ENCODE assay signal across 11 cellular contexts in genomic region chr19:12833418-12833746, GRCh38. TPM values are rescaled to one million over a fixed set of nuclear protein-coding genes. Genes with fewer than 3 reads are reported as not detected.
A peak's percentile ranks its signal among the peaks of the same experiment; 100 is the strongest.
DNase-seq lines count a peak whose midpoint lies in the region; ATAC-seq and TF ChIP-seq lines count a peak whose summit lies in the region.
"Had no signal": no experiment of that assay in that cellular context is flagged by ENCODE, and none has a peak within 500 bp of the region (broad histone marks: within the 10 kb centered on the region; RNA-seq: fewer than 3 reads in every experiment).

No MANE protein-coding gene starts in this region.

- no peak overlapping the region for H3K27ac ChIP-seq in endodermal cell (ENCODE audit: low read depth, low read length)

- no peaks in the 10 kb centered on the region for H3K36me3 Mint-ChIP-seq in activated CD8-positive, alpha-beta memory T cell treated with anti-CD3 and anti-CD28 coated beads, Interleukin-2, amount 10 ng/mL, durations not matched to agents 7 days and 5 days
- H3K36me3 Mint-ChIP-seq in endodermal cell (ENCODE audit: low read depth), result no peaks in the 10 kb centered on the region
- peaks cover 0 to 3% of the 10 kb centered on the region in 2 donors for H3K36me3 Mint-ChIP-seq in stimulated activated naive B cell treated with anti-CD40 and anti-IgM and Interleukin-4, amounts not matched to agents 10 μg/mL and 1 μg/mL and 100 μg/mL, for 72 hours
- H3K36me3 Mint-ChIP-seq in activated T-helper 2 cell treated with anti-CD3 and anti-CD28 coated beads, Interferon-gamma antibody, Interleukin-2, Interleukin-4, amounts not matched to agents 10 μg/mL and 5 μg/mL and 100 μg/mL, durations not matched to agents 14 hours and 24 hours and 36 hours (ENCODE audit: low read depth), result no peaks in the 10 kb centered on the region

- H3K27me3 Mint-ChIP-seq in activated CD8-positive, alpha-beta memory T cell treated with anti-CD3 and anti-CD28 coated beads, Interleukin-2, amount 10 ng/mL, durations not matched to agents 7 days and 5 days, result peaks cover 85% of the 10 kb centered on the region
- H3K27me3 Mint-ChIP-seq in endodermal cell (ENCODE audit: insufficient read depth), result peaks cover 87% of the 10 kb centered on the region
- peaks cover 75 to 95% of the 10 kb centered on the region in 2 donors for H3K27me3 Mint-ChIP-seq in stimulated activated naive B cell treated with anti-CD40 and anti-IgM and Interleukin-4, amounts not matched to agents 10 μg/mL and 1 μg/mL and 100 μg/mL, for 72 hours
- H3K27me3 Mint-ChIP-seq in activated T-helper 2 cell treated with anti-CD3 and anti-CD28 coated beads, Interferon-gamma antibody, Interleukin-2, Interleukin-4, amounts not matched to agents 10 μg/mL and 5 μg/mL and 100 μg/mL, durations not matched to agents 14 hours and 24 hours and 36 hours (ENCODE audit: low read depth), result peaks cover 61% of the 10 kb centered on the region

- H3K36me3 ChIP-seq in Loucy (ENCODE audit: insufficient read depth, low read length) (no peaks in the 10 kb centered on the region), endodermal cell (ENCODE audit: control insufficient read depth, insufficient read depth, low read length) (no peaks in the 10 kb centered on the region)

- H3K9ac ChIP-seq in Loucy (ENCODE audit: low read depth, low read length, poor library complexity, severe bottlenecking) (no peak overlapping the region), endodermal cell (ENCODE audit: extremely low read depth, low read length, poor library complexity, severe bottlenecking) (no peak overlapping the region)

- H3K9me3 ChIP-seq in Loucy (ENCODE audit: insufficient read depth, low read depth, low read length), result no peaks in the 10 kb centered on the region
- no peaks in the 10 kb centered on the region for H3K9me3 ChIP-seq in endodermal cell (ENCODE audit: control insufficient read depth, low read length)

- DNase-seq in activated CD8-positive, alpha-beta memory T cell treated with anti-CD3 and anti-CD28 coated beads, Interleukin-2, amount 10 ng/mL, durations not matched to agents 7 days and 5 days, result no peak
- no peak for DNase-seq in activated CD8-positive, alpha-beta memory T cell treated with anti-CD3 and anti-CD28 coated beads for 24 hours
- DNase-seq in endodermal cell (no peak), NCI-H345 (lab: John Stamatoyannopoulos, UW) (no peak)
- DNase-seq in stimulated activated naive B cell treated with anti-CD40 and anti-IgM and Interleukin-4, amounts not matched to agents 10 μg/mL and 1 μg/mL and 100 μg/mL, for 72 hours, result no peak
- DNase-seq in activated T-helper 2 cell treated with anti-CD3 and anti-CD28 coated beads, Interferon-gamma antibody, Interleukin-2, Interleukin-4, amounts not matched to agents 10 μg/mL and 5 μg/mL and 100 μg/mL, durations not matched to agents 14 hours and 24 hours and 36 hours (ENCODE audit: low spot score), result no peak
- DNase-seq: KG1 had no signal

- intact Hi-C loops in activated T-helper 2 cell treated with anti-CD3 and anti-CD28 coated beads, Interferon-gamma antibody, Interleukin-2, Interleukin-4, amounts not matched to agents 10 μg/mL and 5 μg/mL and 100 μg/mL, durations not matched to agents 14 hours and 24 hours and 36 hours (cut with micrococcal nuclease), result no loop called here

- TF ChIP-seq CTCF in Loucy (conservative IDR thresholded peaks at IDR 0.05; ENCODE audit: low read length) (no peak), endodermal cell (conservative IDR thresholded peaks at IDR 0.05) (no peak)

- no peaks in the 10 kb centered on the region for H3K9me3 Mint-ChIP-seq in activated CD8-positive, alpha-beta memory T cell treated with anti-CD3 and anti-CD28 coated beads, Interleukin-2, amount 10 ng/mL, durations not matched to agents 7 days and 5 days (ENCODE audit: low read depth)
- no peaks in the 10 kb centered on the region for H3K9me3 Mint-ChIP-seq in endodermal cell
- peaks cover 0 to 2% of the 10 kb centered on the region in 2 donors for H3K9me3 Mint-ChIP-seq in stimulated activated naive B cell treated with anti-CD40 and anti-IgM and Interleukin-4, amounts not matched to agents 10 μg/mL and 1 μg/mL and 100 μg/mL, for 72 hours
- no peaks in the 10 kb centered on the region for H3K9me3 Mint-ChIP-seq in activated T-helper 2 cell treated with anti-CD3 and anti-CD28 coated beads, Interferon-gamma antibody, Interleukin-2, Interleukin-4, amounts not matched to agents 10 μg/mL and 5 μg/mL and 100 μg/mL, durations not matched to agents 14 hours and 24 hours and 36 hours
- H3K9me3 Mint-ChIP-seq: dendritic cell treated with granulocyte-macrophage colony-stimulating factor and Interleukin-4, amounts not matched to agents 40 ng/mL and 50 ng/mL, for 4 days had no signal

- CTCF ChIA-PET in activated CD8-positive, alpha-beta memory T cell treated with anti-CD3 and anti-CD28 coated beads, Interleukin-2, amount 10 ng/mL, durations not matched to agents 7 days and 5 days (lab: Charles Lee), result interaction anchor here (1.2 kb wide), 1 partner anchor 37 kb away, joined by 4 read pairs; no protein-coding TSS in a partner anchor

- peak overlapping the region; percentile 62 for H3K4me2 ChIP-seq in Loucy (ENCODE audit: low read depth, low read length, poor library complexity, severe bottlenecking)

- H2AFZ ChIP-seq in Loucy (ENCODE audit: low read length), result no peak overlapping the region

- no peaks in the 10 kb centered on the region for H3K9me2 ChIP-seq in Loucy (replicated peaks; ENCODE audit: low read depth, low read length)

- no peak for ATAC-seq in activated CD8-positive, alpha-beta memory T cell treated with anti-CD3 and anti-CD28 coated beads, Interleukin-2, amount 10 ng/mL, durations not matched to agents 7 days and 5 days
- no peak for ATAC-seq in stimulated activated naive B cell treated with anti-CD40 and anti-IgM and Interleukin-4, amounts not matched to agents 10 μg/mL and 1 μg/mL and 100 μg/mL, for 72 hours (replicated peaks)
- no peak for ATAC-seq in GM18520 (IDR thresholded peaks at IDR 0.05; ENCODE audit: unreplicated experiment)

- H4K20me1 ChIP-seq in Loucy (ENCODE audit: insufficient read depth, low read length, poor library complexity, severe bottlenecking), result no peaks in the 10 kb centered on the region

- no peak overlapping the region for H3K4me3 Mint-ChIP-seq in activated CD8-positive, alpha-beta memory T cell treated with anti-CD3 and anti-CD28 coated beads, Interleukin-2, amount 10 ng/mL, durations not matched to agents 7 days and 5 days
- peak overlapping the region; percentile 52 for H3K4me3 Mint-ChIP-seq in endodermal cell
- peak overlapping the region; percentile 48 to 67 for H3K4me3 Mint-ChIP-seq in stimulated activated naive B cell treated with anti-CD40 and anti-IgM and Interleukin-4, amounts not matched to agents 10 μg/mL and 1 μg/mL and 100 μg/mL, for 72 hours
- H3K4me3 Mint-ChIP-seq in activated T-helper 2 cell treated with anti-CD3 and anti-CD28 coated beads, Interferon-gamma antibody, Interleukin-2, Interleukin-4, amounts not matched to agents 10 μg/mL and 5 μg/mL and 100 μg/mL, durations not matched to agents 14 hours and 24 hours and 36 hours (ENCODE audit: low read depth), result no peak overlapping the region

- peaks cover 21% of the 10 kb centered on the region for H3K4me1 ChIP-seq in Loucy (ENCODE audit: insufficient read depth, low read length, poor library complexity, severe bottlenecking)
- no peaks in the 10 kb centered on the region for H3K4me1 ChIP-seq in endodermal cell (ENCODE audit: control insufficient read depth, insufficient read depth, low read length)

- H3K4me3 ChIP-seq in Loucy (ENCODE audit: low read length, poor library complexity, severe bottlenecking), result peak overlapping the region; percentile 61
- peak overlapping the region; percentile 35 for H3K4me3 ChIP-seq in endodermal cell (ENCODE audit: low read length)

- no peaks in the 10 kb centered on the region for H3K79me2 ChIP-seq in Loucy (ENCODE audit: insufficient read depth, low read length)

- WGBS in endodermal cell (ENCODE audit: insufficient coverage in 1 of 2, insufficient read length in 1 of 2), 2 experiments, result 0% methylated on average over 6 of the region's 6 CpGs; no CpG with 5 or more reads in 1 of the 2 experiments

- peaks cover 17% of the 10 kb centered on the region for H3K4me1 Mint-ChIP-seq in activated CD8-positive, alpha-beta memory T cell treated with anti-CD3 and anti-CD28 coated beads, Interleukin-2, amount 10 ng/mL, durations not matched to agents 7 days and 5 days
- peaks cover 6% of the 10 kb centered on the region for H3K4me1 Mint-ChIP-seq in endodermal cell
- H3K4me1 Mint-ChIP-seq in stimulated activated naive B cell treated with anti-CD40 and anti-IgM and Interleukin-4, amounts not matched to agents 10 μg/mL and 1 μg/mL and 100 μg/mL, for 72 hours, result peaks cover 26 to 57% of the 10 kb centered on the region in 2 donors
- H3K4me1 Mint-ChIP-seq in activated T-helper 2 cell treated with anti-CD3 and anti-CD28 coated beads, Interferon-gamma antibody, Interleukin-2, Interleukin-4, amounts not matched to agents 10 μg/mL and 5 μg/mL and 100 μg/mL, durations not matched to agents 14 hours and 24 hours and 36 hours (ENCODE audit: low read depth), result peaks cover 19% of the 10 kb centered on the region

- H3K27ac Mint-ChIP-seq in activated CD8-positive, alpha-beta memory T cell treated with anti-CD3 and anti-CD28 coated beads, Interleukin-2, amount 10 ng/mL, durations not matched to agents 7 days and 5 days, result peak overlapping the region; percentile 20
- H3K27ac Mint-ChIP-seq in endodermal cell, result no peak overlapping the region
- no peak overlapping the region for H3K27ac Mint-ChIP-seq in stimulated activated naive B cell treated with anti-CD40 and anti-IgM and Interleukin-4, amounts not matched to agents 10 μg/mL and 1 μg/mL and 100 μg/mL, for 72 hours
- H3K27ac Mint-ChIP-seq in activated T-helper 2 cell treated with anti-CD3 and anti-CD28 coated beads, Interferon-gamma antibody, Interleukin-2, Interleukin-4, amounts not matched to agents 10 μg/mL and 5 μg/mL and 100 μg/mL, durations not matched to agents 14 hours and 24 hours and 36 hours, result no peak overlapping the region
- H3K27ac Mint-ChIP-seq: dendritic cell treated with granulocyte-macrophage colony-stimulating factor and Interleukin-4, amounts not matched to agents 40 ng/mL and 50 ng/mL, for 4 days had no signal

- H3F3A ChIP-seq in Loucy (ENCODE audit: low read depth), result no peaks in the 10 kb centered on the region

- H3K27me3 ChIP-seq in Loucy (ENCODE audit: insufficient read depth, low read length, poor library complexity, severe bottlenecking) (no peaks in the 10 kb centered on the region), endodermal cell (ENCODE audit: control insufficient read depth, insufficient read depth, low read length, poor library complexity, severe bottlenecking) (peaks cover 79% of the 10 kb centered on the region)

RNA-seq across cellular contexts. Expression of gene RTBDN, which starts 1.0 kb away (rescaled TPM):
- not detected for total RNA-seq in activated CD8-positive, alpha-beta memory T cell treated with anti-CD3 and anti-CD28 coated beads, Interleukin-2, amount 10 ng/mL, durations not matched to agents 7 days and 5 days
- total RNA-seq in endodermal cell, result 1 to 10 TPM in 1 of 2 donors, under 1 TPM in 1; 0.68 to 1.7 TPM
- 0.85 TPM for polyA plus RNA-seq in endodermal cell (2013, experiment 1 of 2)
- 0.25 TPM for polyA plus RNA-seq in endodermal cell (2013, experiment 2 of 2)
- not detected in 2 replicates for total RNA-seq in activated T-helper 2 cell treated with anti-CD3 and anti-CD28 coated beads, Interferon-gamma antibody, Interleukin-2, Interleukin-4, amounts not matched to agents 10 μg/mL and 5 μg/mL and 100 μg/mL, durations not matched to agents 14 hours and 24 hours and 36 hours
- total RNA-seq: sciatic nerve had no signal

RNA-seq across cellular contexts. Expression of gene MAST1, which starts 4.9 kb away (rescaled TPM):
- total RNA-seq in activated CD8-positive, alpha-beta memory T cell treated with anti-CD3 and anti-CD28 coated beads, Interleukin-2, amount 10 ng/mL, durations not matched to agents 7 days and 5 days, result 1 to 10 TPM in 1 of 2 experiments, under 1 TPM in 1; 0.67 to 2.5 TPM
- 10 to 100 TPM in 1 of 2 donors, 1 to 10 TPM in 1; 6.9 to 18.5 TPM for total RNA-seq in endodermal cell
- polyA plus RNA-seq in endodermal cell (2013, experiment 1 of 2), result 19.9 TPM
- 17.5 TPM for polyA plus RNA-seq in endodermal cell (2013, experiment 2 of 2)
- total RNA-seq in activated T-helper 2 cell treated with anti-CD3 and anti-CD28 coated beads, Interferon-gamma antibody, Interleukin-2, Interleukin-4, amounts not matched to agents 10 μg/mL and 5 μg/mL and 100 μg/mL, durations not matched to agents 14 hours and 24 hours and 36 hours, result 5.2 and 6.5 TPM in 2 replicates

RNA-seq across cellular contexts. Expression of gene RNASEH2A, which starts 27.0 kb away (rescaled TPM):
- 10 to 100 TPM; 53.4 to 58.8 TPM for total RNA-seq in activated CD8-positive, alpha-beta memory T cell treated with anti-CD3 and anti-CD28 coated beads, Interleukin-2, amount 10 ng/mL, durations not matched to agents 7 days and 5 days
- 10 to 100 TPM; 51.0 to 97.1 TPM for total RNA-seq in endodermal cell
- polyA plus RNA-seq in endodermal cell (2013, experiment 1 of 2), result 68.6 TPM
- 58.0 TPM for polyA plus RNA-seq in endodermal cell (2013, experiment 2 of 2)
- 38.3 and 40.6 TPM in 2 replicates for total RNA-seq in activated T-helper 2 cell treated with anti-CD3 and anti-CD28 coated beads, Interferon-gamma antibody, Interleukin-2, Interleukin-4, amounts not matched to agents 10 μg/mL and 5 μg/mL and 100 μg/mL, durations not matched to agents 14 hours and 24 hours and 36 hours

RNA-seq across cellular contexts. Expression of gene THSD8, which starts 31.5 kb away (rescaled TPM):
- total RNA-seq in activated CD8-positive, alpha-beta memory T cell treated with anti-CD3 and anti-CD28 coated beads, Interleukin-2, amount 10 ng/mL, durations not matched to agents 7 days and 5 days, result 10 to 100 TPM; 27.9 to 29.8 TPM
- 10 to 100 TPM; 34.4 to 57.4 TPM for total RNA-seq in endodermal cell
- polyA plus RNA-seq in endodermal cell (2013, experiment 1 of 2), result 12.7 TPM
- polyA plus RNA-seq in endodermal cell (2013, experiment 2 of 2), result 17.6 TPM
- total RNA-seq in activated T-helper 2 cell treated with anti-CD3 and anti-CD28 coated beads, Interferon-gamma antibody, Interleukin-2, Interleukin-4, amounts not matched to agents 10 μg/mL and 5 μg/mL and 100 μg/mL, durations not matched to agents 14 hours and 24 hours and 36 hours, result 28.6 and 29.8 TPM in 2 replicates

RNA-seq across cellular contexts. Expression of gene PRDX2, which starts 31.8 kb away (rescaled TPM):
- total RNA-seq in activated CD8-positive, alpha-beta memory T cell treated with anti-CD3 and anti-CD28 coated beads, Interleukin-2, amount 10 ng/mL, durations not matched to agents 7 days and 5 days, result 100 to 1,000 TPM; 168 to 218 TPM
- 100 to 1,000 TPM; 429 to 507 TPM for total RNA-seq in endodermal cell
- polyA plus RNA-seq in endodermal cell (2013, experiment 1 of 2), result 440 TPM
- 394 TPM for polyA plus RNA-seq in endodermal cell (2013, experiment 2 of 2)
- total RNA-seq in activated T-helper 2 cell treated with anti-CD3 and anti-CD28 coated beads, Interferon-gamma antibody, Interleukin-2, Interleukin-4, amounts not matched to agents 10 μg/mL and 5 μg/mL and 100 μg/mL, durations not matched to agents 14 hours and 24 hours and 36 hours, result 274 and 279 TPM in 2 replicates

Comparison
In these comparisons a context has a peak if more than half of its experiments do, and no peak if none do; other contexts are left out.
1. H3K4me3 Mint-ChIP-seq: peak in endodermal cell (single experiment) and stimulated activated naive B cell treated with anti-CD40 and anti-IgM and Interleukin-4, amounts not matched to agents 10 μg/mL and 1 μg/mL and 100 μg/mL, for 72 hours (2 of 2); none in activated CD8-positive, alpha-beta memory T cell treated with anti-CD3 and anti-CD28 coated beads, Interleukin-2, amount 10 ng/mL, durations not matched to agents 7 days and 5 days (single experiment) and activated T-helper 2 cell treated with anti-CD3 and anti-CD28 coated beads, Interferon-gamma antibody, Interleukin-2, Interleukin-4, amounts not matched to agents 10 μg/mL and 5 μg/mL and 100 μg/mL, durations not matched to agents 14 hours and 24 hours and 36 hours (single experiment).